Comparison of ENCODE assay signal across 1 cellular context in the genomic region with DNA sequence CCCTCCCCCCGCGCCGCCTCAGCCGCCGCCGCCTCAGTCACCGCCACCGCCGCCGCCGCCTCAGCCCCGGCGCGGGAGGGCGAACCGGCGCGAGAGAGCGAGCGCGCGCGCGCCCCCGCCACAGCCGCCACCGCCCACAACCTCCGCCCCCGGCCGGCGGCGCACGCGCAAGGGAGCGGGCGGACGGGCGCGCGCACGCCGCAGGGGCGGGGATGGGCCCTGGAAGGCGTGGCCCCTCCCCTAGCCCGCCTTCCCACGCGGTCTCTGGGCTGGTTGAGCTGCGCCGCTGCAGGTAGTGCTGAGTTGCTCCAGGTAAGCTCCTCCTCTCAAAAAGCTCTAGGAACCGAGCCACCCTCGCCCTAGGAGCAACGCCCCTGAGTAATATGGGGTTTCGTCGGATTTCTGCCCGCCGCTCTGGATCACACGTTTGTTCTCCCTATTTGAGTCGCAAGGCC.
TF ChIP-seq lines count a peak whose summit lies in the region.

A gene (minus strand): TSS at position 96 of the 455 bp plus-strand sequence.

TF ChIP-seq in K562, 482 proteins besides CTCF, POLR2A, EP300 and RAD21 (continued from another document and continues in another):
- TF ChIP-seq, protein P1, sequence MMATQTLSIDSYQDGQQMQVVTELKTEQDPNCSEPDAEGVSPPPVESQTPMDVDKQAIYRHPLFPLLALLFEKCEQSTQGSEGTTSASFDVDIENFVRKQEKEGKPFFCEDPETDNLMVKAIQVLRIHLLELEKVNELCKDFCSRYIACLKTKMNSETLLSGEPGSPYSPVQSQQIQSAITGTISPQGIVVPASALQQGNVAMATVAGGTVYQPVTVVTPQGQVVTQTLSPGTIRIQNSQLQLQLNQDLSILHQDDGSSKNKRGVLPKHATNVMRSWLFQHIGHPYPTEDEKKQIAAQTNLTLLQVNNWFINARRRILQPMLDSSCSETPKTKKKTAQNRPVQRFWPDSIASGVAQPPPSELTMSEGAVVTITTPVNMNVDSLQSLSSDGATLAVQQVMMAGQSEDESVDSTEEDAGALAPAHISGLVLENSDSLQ (IDR thresholded peaks at IDR 0.05) = no peak
- peak; percentile 41 to 74; a peak in 1 of 4 replicates for TF ChIP-seq SIN3A (IDR thresholded peaks at IDR 0.05; ENCODE audit: borderline replicate concordance in 2 of 2, control insufficient read depth in 1 of 2, low read depth in 2 of 2, low read length in 2 of 2)
- TF ChIP-seq, protein P2, sequence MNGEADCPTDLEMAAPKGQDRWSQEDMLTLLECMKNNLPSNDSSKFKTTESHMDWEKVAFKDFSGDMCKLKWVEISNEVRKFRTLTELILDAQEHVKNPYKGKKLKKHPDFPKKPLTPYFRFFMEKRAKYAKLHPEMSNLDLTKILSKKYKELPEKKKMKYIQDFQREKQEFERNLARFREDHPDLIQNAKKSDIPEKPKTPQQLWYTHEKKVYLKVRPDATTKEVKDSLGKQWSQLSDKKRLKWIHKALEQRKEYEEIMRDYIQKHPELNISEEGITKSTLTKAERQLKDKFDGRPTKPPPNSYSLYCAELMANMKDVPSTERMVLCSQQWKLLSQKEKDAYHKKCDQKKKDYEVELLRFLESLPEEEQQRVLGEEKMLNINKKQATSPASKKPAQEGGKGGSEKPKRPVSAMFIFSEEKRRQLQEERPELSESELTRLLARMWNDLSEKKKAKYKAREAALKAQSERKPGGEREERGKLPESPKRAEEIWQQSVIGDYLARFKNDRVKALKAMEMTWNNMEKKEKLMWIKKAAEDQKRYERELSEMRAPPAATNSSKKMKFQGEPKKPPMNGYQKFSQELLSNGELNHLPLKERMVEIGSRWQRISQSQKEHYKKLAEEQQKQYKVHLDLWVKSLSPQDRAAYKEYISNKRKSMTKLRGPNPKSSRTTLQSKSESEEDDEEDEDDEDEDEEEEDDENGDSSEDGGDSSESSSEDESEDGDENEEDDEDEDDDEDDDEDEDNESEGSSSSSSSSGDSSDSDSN (IDR thresholded peaks at IDR 0.05; ENCODE audit: borderline replicate concordance in 1 of 2, low read depth in 2 of 2, low read length in 2 of 2) = 0 out of 4 replicates have a peak, but pooled peaks of 1 of the 2 experiments have one; percentile 43
- no peak for TF ChIP-seq NONO (IDR thresholded peaks at IDR 0.05; ENCODE audit: low read depth in 2 of 2, low read length in 1 of 2)
- TF ChIP-seq HOXB6 (CRISPR knock-in tag; IDR thresholded peaks at IDR 0.05; ENCODE audit: borderline replicate concordance) = no peak
- peak; percentile 84 for TF ChIP-seq ZNF766 (CRISPR knock-in tag; conservative IDR thresholded peaks at IDR 0.05)
- TF ChIP-seq, protein P3, sequence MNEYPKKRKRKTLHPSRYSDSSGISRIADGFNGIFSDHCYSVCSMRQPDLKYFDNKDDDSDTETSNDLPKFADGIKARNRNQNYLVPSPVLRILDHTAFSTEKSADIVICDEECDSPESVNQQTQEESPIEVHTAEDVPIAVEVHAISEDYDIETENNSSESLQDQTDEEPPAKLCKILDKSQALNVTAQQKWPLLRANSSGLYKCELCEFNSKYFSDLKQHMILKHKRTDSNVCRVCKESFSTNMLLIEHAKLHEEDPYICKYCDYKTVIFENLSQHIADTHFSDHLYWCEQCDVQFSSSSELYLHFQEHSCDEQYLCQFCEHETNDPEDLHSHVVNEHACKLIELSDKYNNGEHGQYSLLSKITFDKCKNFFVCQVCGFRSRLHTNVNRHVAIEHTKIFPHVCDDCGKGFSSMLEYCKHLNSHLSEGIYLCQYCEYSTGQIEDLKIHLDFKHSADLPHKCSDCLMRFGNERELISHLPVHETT (CRISPR knock-in tag; conservative IDR thresholded peaks at IDR 0.05 in 1 of 2, IDR thresholded peaks at IDR 0.05 in 1 of 2) = peak in 1 of 2 experiments; percentile 98; a peak in 2 of 4 replicates
- TF ChIP-seq, protein P4, sequence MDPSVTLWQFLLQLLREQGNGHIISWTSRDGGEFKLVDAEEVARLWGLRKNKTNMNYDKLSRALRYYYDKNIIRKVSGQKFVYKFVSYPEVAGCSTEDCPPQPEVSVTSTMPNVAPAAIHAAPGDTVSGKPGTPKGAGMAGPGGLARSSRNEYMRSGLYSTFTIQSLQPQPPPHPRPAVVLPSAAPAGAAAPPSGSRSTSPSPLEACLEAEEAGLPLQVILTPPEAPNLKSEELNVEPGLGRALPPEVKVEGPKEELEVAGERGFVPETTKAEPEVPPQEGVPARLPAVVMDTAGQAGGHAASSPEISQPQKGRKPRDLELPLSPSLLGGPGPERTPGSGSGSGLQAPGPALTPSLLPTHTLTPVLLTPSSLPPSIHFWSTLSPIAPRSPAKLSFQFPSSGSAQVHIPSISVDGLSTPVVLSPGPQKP (CRISPR knock-in tag; IDR thresholded peaks at IDR 0.05) = no peak
- TF ChIP-seq, protein P5, sequence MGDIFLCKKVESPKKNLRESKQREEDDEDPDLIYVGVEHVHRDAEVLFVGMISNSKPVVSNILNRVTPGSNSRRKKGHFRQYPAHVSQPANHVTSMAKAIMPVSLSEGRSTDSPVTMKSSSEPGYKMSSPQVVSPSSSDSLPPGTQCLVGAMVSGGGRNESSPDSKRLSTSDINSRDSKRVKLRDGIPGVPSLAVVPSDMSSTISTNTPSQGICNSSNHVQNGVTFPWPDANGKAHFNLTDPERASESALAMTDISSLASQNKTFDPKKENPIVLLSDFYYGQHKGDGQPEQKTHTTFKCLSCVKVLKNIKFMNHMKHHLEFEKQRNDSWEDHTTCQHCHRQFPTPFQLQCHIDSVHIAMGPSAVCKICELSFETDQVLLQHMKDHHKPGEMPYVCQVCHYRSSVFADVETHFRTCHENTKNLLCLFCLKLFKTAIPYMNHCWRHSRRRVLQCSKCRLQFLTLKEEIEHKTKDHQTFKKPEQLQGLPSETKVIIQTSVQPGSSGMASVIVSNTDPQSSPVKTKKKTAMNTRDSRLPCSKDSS (IDR thresholded peaks at IDR 0.05; ENCODE audit: low read depth, partially characterized antibody) = no peak
- TF ChIP-seq POLR2AphosphoS2 (IDR thresholded peaks at IDR 0.05; ENCODE audit: low read length) = no peak
- TF ChIP-seq SUPT5H (IDR thresholded peaks at IDR 0.05) = peak; percentile 53; the same call in 1 of the 2 replicates
- no peak for TF ChIP-seq ZNF165 (CRISPR knock-in tag; IDR thresholded peaks at IDR 0.05; ENCODE audit: borderline replicate concordance)
- no peak for TF ChIP-seq ILK (tag; IDR thresholded peaks at IDR 0.05; ENCODE audit: borderline replicate concordance, low read depth)
- TF ChIP-seq CXXC5 (CRISPR knock-in tag; IDR thresholded peaks at IDR 0.05) = peak; percentile 71; the same call in 1 of the 2 replicates
- TF ChIP-seq RBM17 (IDR thresholded peaks at IDR 0.05; ENCODE audit: borderline replicate concordance, low read depth, low read length) = no peak
- TF ChIP-seq EP400 (IDR thresholded peaks at IDR 0.05) = peak; percentile 73
- TF ChIP-seq, protein P6, sequence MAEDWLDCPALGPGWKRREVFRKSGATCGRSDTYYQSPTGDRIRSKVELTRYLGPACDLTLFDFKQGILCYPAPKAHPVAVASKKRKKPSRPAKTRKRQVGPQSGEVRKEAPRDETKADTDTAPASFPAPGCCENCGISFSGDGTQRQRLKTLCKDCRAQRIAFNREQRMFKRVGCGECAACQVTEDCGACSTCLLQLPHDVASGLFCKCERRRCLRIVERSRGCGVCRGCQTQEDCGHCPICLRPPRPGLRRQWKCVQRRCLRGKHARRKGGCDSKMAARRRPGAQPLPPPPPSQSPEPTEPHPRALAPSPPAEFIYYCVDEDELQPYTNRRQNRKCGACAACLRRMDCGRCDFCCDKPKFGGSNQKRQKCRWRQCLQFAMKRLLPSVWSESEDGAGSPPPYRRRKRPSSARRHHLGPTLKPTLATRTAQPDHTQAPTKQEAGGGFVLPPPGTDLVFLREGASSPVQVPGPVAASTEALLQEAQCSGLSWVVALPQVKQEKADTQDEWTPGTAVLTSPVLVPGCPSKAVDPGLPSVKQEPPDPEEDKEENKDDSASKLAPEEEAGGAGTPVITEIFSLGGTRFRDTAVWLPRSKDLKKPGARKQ (CRISPR knock-in tag; IDR thresholded peaks at IDR 0.05) = no peak
- TF ChIP-seq MYC (IDR thresholded peaks at IDR 0.05; ENCODE audit: low read depth, low read length) = peak; percentile 87
- no peak for TF ChIP-seq MYC (CRISPR knock-in tag; IDR thresholded peaks at IDR 0.05; ENCODE audit: borderline replicate concordance, low read depth)
- TF ChIP-seq, protein P7, sequence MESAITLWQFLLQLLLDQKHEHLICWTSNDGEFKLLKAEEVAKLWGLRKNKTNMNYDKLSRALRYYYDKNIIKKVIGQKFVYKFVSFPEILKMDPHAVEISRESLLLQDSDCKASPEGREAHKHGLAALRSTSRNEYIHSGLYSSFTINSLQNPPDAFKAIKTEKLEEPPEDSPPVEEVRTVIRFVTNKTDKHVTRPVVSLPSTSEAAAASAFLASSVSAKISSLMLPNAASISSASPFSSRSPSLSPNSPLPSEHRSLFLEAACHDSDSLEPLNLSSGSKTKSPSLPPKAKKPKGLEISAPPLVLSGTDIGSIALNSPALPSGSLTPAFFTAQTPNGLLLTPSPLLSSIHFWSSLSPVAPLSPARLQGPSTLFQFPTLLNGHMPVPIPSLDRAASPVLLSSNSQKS (CRISPR knock-in tag; IDR thresholded peaks at IDR 0.05) = no peak
- TF ChIP-seq, protein P8, sequence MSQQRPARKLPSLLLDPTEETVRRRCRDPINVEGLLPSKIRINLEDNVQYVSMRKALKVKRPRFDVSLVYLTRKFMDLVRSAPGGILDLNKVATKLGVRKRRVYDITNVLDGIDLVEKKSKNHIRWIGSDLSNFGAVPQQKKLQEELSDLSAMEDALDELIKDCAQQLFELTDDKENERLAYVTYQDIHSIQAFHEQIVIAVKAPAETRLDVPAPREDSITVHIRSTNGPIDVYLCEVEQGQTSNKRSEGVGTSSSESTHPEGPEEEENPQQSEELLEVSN (IDR thresholded peaks at IDR 0.05; ENCODE audit: borderline replicate concordance in 1 of 2, extremely low read depth in 1 of 2, insufficient read depth in 1 of 2, insufficient read length in 1 of 2, low read depth in 1 of 2, low read length in 1 of 2, poor library complexity in 1 of 2, severe bottlenecking in 1 of 2) = peak in 1 of 2 experiments; percentile 64
- TF ChIP-seq, protein P9, sequence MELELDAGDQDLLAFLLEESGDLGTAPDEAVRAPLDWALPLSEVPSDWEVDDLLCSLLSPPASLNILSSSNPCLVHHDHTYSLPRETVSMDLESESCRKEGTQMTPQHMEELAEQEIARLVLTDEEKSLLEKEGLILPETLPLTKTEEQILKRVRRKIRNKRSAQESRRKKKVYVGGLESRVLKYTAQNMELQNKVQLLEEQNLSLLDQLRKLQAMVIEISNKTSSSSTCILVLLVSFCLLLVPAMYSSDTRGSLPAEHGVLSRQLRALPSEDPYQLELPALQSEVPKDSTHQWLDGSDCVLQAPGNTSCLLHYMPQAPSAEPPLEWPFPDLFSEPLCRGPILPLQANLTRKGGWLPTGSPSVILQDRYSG (tag; conservative IDR thresholded peaks at IDR 0.05; ENCODE audit: low read depth) = no peak
- no peak for TF ChIP-seq CBX2 (IDR thresholded peaks at IDR 0.05; ENCODE audit: insufficient read depth, low read length, poor library complexity, severe bottlenecking)
- no peak for TF ChIP-seq SIX5 (IDR thresholded peaks at IDR 0.05; ENCODE audit: borderline replicate concordance in 1 of 2, insufficient read depth in 1 of 2, low read depth in 1 of 2, low read length in 2 of 2)
- TF ChIP-seq L3MBTL2 (IDR thresholded peaks at IDR 0.05) = 0 out of 2 replicates have a peak, but pooled peaks have one; percentile 6
- TF ChIP-seq RBM25 (IDR thresholded peaks at IDR 0.05; ENCODE audit: low read depth, low read length, severe bottlenecking) = no peak
- TF ChIP-seq ZBTB1 (CRISPR knock-in tag; IDR thresholded peaks at IDR 0.05; ENCODE audit: borderline replicate concordance, low read depth) = peak; percentile 60; the same call in 1 of the 2 replicates
- 0 out of 2 replicates have a peak, but pooled peaks have one; percentile 11 for TF ChIP-seq ZNF175 (CRISPR knock-in tag; IDR thresholded peaks at IDR 0.05; ENCODE audit: low read depth)
- TF ChIP-seq TAF7 (tag; IDR thresholded peaks at IDR 0.05) = no peak
- TF ChIP-seq FOXK2 (conservative IDR thresholded peaks at IDR 0.05 in 1 of 2, IDR thresholded peaks at IDR 0.05 in 1 of 2; ENCODE audit: low read depth in 2 of 2) = no peak
- no peak for TF ChIP-seq SRSF1 (IDR thresholded peaks at IDR 0.05; ENCODE audit: low read depth, low read length)
- TF ChIP-seq, protein P10, sequence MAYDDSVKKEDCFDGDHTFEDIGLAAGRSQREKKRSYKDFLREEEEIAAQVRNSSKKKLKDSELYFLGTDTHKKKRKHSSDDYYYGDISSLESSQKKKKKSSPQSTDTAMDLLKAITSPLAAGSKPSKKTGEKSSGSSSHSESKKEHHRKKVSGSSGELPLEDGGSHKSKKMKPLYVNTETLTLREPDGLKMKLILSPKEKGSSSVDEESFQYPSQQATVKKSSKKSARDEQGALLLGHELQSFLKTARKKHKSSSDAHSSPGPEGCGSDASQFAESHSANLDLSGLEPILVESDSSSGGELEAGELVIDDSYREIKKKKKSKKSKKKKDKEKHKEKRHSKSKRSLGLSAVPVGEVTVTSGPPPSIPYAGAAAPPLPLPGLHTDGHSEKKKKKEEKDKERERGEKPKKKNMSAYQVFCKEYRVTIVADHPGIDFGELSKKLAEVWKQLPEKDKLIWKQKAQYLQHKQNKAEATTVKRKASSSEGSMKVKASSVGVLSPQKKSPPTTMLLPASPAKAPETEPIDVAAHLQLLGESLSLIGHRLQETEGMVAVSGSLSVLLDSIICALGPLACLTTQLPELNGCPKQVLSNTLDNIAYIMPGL (CRISPR knock-in tag; IDR thresholded peaks at IDR 0.05) = no peak
- no peak for TF ChIP-seq CBFB (CRISPR knock-in tag; IDR thresholded peaks at IDR 0.05)
- no peak for TF ChIP-seq ZNF780A (CRISPR knock-in tag; IDR thresholded peaks at IDR 0.05)
- TF ChIP-seq FOXK1 (CRISPR knock-in tag; IDR thresholded peaks at IDR 0.05; ENCODE audit: borderline replicate concordance) = no peak
- TF ChIP-seq ZNF174 (CRISPR knock-in tag; IDR thresholded peaks at IDR 0.05) = no peak
- no peak for TF ChIP-seq DACH1 (IDR thresholded peaks at IDR 0.05; ENCODE audit: partially characterized antibody)
- no peak for TF ChIP-seq MED1 (CRISPR knock-in tag; IDR thresholded peaks at IDR 0.05; ENCODE audit: borderline replicate concordance)
- TF ChIP-seq ZKSCAN1 (IDR thresholded peaks at IDR 0.05; ENCODE audit: low read depth, low read length) = 0 out of 2 replicates have a peak, but pooled peaks have one; percentile 13
- TF ChIP-seq NR2C1 (IDR thresholded peaks at IDR 0.05) = no peak
- TF ChIP-seq NR2C1 (tag; IDR thresholded peaks at IDR 0.05) = no peak
- no peak for TF ChIP-seq RBBP5 (IDR thresholded peaks at IDR 0.05; ENCODE audit: borderline replicate concordance, insufficient read depth, low read length, poor library complexity, severe bottlenecking)
- TF ChIP-seq, protein P11, sequence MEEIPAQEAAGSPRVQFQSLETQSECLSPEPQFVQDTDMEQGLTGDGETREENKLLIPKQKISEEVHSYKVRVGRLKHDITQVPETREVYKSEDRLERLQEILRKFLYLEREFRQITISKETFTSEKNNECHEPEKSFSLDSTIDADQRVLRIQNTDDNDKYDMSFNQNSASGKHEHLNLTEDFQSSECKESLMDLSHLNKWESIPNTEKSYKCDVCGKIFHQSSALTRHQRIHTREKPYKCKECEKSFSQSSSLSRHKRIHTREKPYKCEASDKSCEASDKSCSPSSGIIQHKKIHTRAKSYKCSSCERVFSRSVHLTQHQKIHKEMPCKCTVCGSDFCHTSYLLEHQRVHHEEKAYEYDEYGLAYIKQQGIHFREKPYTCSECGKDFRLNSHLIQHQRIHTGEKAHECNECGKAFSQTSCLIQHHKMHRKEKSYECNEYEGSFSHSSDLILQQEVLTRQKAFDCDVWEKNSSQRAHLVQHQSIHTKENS (CRISPR knock-in tag; IDR thresholded peaks at IDR 0.05) = no peak
- TF ChIP-seq STAT5B (CRISPR knock-in tag; IDR thresholded peaks at IDR 0.05) = no peak
- peak; percentile 74 for TF ChIP-seq RB1 (IDR thresholded peaks at IDR 0.05; ENCODE audit: low read depth)
- no peak for TF ChIP-seq TEAD2 (tag; IDR thresholded peaks at IDR 0.05)
